1 cellular context compared by ENCODE assay signal in the genomic region with DNA sequence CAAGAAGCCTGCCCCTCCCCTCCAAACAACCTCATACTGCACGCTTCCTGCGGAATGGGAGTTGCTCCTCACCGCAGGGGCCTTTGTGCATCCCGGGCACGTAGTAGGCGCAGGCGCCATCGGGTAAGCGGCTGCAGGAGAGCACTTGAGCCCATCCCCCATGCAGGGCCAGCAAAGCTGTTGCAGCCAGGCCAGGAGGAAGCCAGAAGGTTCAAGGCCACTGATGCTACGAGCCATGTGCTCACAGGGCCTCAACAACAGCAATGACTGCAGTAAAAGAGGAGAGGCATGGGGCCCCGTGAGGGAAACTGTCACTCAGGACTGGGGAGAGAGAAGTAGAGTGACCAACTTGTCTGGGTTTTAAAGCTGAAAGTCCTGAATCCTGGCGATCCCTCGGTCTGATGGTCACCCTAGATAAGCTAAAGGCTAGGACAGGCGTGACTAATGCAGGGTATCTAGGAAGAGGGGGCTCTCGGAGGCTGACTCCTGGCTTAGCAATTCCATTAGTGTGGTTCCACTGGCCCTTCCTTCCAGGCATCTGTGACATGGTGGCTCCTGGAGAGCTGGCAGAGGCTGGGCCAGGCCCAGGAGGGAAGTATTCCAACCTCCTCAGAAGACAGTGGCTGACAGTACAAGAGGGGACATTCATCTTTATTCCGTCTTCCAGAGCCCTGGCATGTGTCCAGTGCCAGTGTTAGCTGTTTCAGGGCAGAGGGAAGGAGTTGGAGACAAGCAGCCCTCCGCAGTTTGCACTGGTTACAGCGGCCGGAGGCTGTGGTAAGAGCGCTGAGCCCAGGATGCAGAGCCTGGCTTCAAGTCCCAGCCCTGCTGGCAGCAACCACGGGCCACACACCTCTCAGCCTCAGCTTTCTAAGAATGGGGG.
TF ChIP-seq lines count a peak whose summit lies in the region.

No MANE protein-coding gene starts in this region.

TF ChIP-seq in HepG2, 621 proteins besides CTCF, POLR2A, EP300 and RAD21 (continued from another document and continues in another):
- TF ChIP-seq BCLAF1 (IDR thresholded peaks at IDR 0.05): no peak
- no peak for TF ChIP-seq ZBTB46 (CRISPR knock-in tag; IDR thresholded peaks at IDR 0.05; ENCODE audit: borderline replicate concordance)
- TF ChIP-seq MAZ (IDR thresholded peaks at IDR 0.05; ENCODE audit: borderline replicate concordance, low read depth, low read length): no peak; the same call in 1 of the 2 replicates
- peak; percentile 68 for TF ChIP-seq MAZ (CRISPR knock-in tag; IDR thresholded peaks at IDR 0.05; ENCODE audit: low read depth)
- TF ChIP-seq RBM39 (IDR thresholded peaks at IDR 0.05; ENCODE audit: low read depth, low read length, poor library complexity, severe bottlenecking): peak; percentile 46
- peak; percentile 99 for TF ChIP-seq MTA1 (CRISPR knock-in tag; IDR thresholded peaks at IDR 0.05; ENCODE audit: borderline replicate concordance)
- TF ChIP-seq ZFP37 (CRISPR knock-in tag; IDR thresholded peaks at IDR 0.05; ENCODE audit: borderline replicate concordance): peak; percentile 99
- no peak for TF ChIP-seq TRIM22 (IDR thresholded peaks at IDR 0.05)
- TF ChIP-seq, protein P1, sequence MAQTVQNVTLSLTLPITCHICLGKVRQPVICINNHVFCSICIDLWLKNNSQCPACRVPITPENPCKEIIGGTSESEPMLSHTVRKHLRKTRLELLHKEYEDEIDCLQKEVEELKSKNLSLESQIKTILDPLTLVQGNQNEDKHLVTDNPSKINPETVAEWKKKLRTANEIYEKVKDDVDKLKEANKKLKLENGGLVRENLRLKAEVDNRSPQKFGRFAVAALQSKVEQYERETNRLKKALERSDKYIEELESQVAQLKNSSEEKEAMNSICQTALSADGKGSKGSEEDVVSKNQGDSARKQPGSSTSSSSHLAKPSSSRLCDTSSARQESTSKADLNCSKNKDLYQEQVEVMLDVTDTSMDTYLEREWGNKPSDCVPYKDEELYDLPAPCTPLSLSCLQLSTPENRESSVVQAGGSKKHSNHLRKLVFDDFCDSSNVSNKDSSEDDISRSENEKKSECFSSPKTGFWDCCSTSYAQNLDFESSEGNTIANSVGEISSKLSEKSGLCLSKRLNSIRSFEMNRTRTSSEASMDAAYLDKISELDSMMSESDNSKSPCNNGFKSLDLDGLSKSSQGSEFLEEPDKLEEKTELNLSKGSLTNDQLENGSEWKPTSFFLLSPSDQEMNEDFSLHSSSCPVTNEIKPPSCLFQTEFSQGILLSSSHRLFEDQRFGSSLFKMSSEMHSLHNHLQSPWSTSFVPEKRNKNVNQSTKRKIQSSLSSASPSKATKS (CRISPR knock-in tag; IDR thresholded peaks at IDR 0.05): no peak
- peak; percentile 86 for TF ChIP-seq POGZ (CRISPR knock-in tag; IDR thresholded peaks at IDR 0.05)
- TF ChIP-seq ASH2L (IDR thresholded peaks at IDR 0.05; ENCODE audit: insufficient read length, low read depth, low read length): peak; percentile 84
- TF ChIP-seq EED (CRISPR knock-in tag; IDR thresholded peaks at IDR 0.05): 0 out of 2 replicates have a peak, but pooled peaks have one; percentile 32
- TF ChIP-seq, protein P2, sequence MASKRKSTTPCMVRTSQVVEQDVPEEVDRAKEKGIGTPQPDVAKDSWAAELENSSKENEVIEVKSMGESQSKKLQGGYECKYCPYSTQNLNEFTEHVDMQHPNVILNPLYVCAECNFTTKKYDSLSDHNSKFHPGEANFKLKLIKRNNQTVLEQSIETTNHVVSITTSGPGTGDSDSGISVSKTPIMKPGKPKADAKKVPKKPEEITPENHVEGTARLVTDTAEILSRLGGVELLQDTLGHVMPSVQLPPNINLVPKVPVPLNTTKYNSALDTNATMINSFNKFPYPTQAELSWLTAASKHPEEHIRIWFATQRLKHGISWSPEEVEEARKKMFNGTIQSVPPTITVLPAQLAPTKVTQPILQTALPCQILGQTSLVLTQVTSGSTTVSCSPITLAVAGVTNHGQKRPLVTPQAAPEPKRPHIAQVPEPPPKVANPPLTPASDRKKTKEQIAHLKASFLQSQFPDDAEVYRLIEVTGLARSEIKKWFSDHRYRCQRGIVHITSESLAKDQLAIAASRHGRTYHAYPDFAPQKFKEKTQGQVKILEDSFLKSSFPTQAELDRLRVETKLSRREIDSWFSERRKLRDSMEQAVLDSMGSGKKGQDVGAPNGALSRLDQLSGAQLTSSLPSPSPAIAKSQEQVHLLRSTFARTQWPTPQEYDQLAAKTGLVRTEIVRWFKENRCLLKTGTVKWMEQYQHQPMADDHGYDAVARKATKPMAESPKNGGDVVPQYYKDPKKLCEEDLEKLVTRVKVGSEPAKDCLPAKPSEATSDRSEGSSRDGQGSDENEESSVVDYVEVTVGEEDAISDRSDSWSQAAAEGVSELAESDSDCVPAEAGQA (IDR thresholded peaks at IDR 0.05; ENCODE audit: low read depth): peak; percentile 73
- TF ChIP-seq, protein P2 (CRISPR knock-in tag; IDR thresholded peaks at IDR 0.05; ENCODE audit: borderline replicate concordance): peak; percentile 51; the same call in 1 of the 2 replicates
- peak; percentile 96 for TF ChIP-seq RXRA (CRISPR knock-in tag; IDR thresholded peaks at IDR 0.05)
- TF ChIP-seq GPN1 (CRISPR knock-in tag; IDR thresholded peaks at IDR 0.05; ENCODE audit: borderline replicate concordance): no peak
- TF ChIP-seq KDM5A (IDR thresholded peaks at IDR 0.05; ENCODE audit: borderline replicate concordance, low read length): no peak
- TF ChIP-seq ZNF878 (CRISPR knock-in tag; IDR thresholded peaks at IDR 0.05): peak; percentile 97
- peak; percentile 89 for TF ChIP-seq SKI (IDR thresholded peaks at IDR 0.05; ENCODE audit: partially characterized antibody)
- no peak for TF ChIP-seq CAMTA2 (CRISPR knock-in tag; IDR thresholded peaks at IDR 0.05; ENCODE audit: borderline replicate concordance)
- TF ChIP-seq, protein P3, sequence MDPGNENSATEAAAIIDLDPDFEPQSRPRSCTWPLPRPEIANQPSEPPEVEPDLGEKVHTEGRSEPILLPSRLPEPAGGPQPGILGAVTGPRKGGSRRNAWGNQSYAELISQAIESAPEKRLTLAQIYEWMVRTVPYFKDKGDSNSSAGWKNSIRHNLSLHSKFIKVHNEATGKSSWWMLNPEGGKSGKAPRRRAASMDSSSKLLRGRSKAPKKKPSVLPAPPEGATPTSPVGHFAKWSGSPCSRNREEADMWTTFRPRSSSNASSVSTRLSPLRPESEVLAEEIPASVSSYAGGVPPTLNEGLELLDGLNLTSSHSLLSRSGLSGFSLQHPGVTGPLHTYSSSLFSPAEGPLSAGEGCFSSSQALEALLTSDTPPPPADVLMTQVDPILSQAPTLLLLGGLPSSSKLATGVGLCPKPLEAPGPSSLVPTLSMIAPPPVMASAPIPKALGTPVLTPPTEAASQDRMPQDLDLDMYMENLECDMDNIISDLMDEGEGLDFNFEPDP (CRISPR knock-in tag; conservative IDR thresholded peaks at IDR 0.05): no peak
